ENCODE assay signal across 6 cellular contexts in the genomic region with DNA sequence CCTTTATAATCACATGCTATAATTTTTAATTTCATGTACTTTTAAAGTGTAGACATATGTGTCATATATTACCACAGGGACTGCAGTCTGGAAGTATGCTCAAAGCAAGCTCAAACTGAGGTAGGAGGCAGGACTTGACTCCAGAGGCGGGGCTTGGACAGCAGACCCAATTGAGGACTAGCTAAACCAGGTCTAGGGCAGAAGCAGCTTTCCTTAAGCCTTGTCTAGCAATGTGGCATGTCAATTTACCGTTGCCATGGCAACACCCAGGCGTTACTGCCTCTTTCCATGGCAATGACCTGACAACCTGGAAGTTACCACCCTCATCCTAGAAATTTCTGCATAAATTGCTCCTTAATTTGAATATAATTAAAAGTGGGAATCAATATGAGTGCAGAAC.
DNase-seq lines count a peak whose midpoint lies in the region; ATAC-seq, FAIRE-seq and TF ChIP-seq lines count a peak whose summit lies in the region.
"Not testable (repeated sequence)": the region's sequence is repeated elsewhere in the genome, so short reads cannot be mapped to it uniquely, and the experiment has no call there.

No MANE protein-coding gene starts in this region.

- POLR2A ChIA-PET in WTC11 (lab: Charles Lee); HepG2 (lab: Yijun Ruan, JAX): not testable (repeated sequence)

- in situ Hi-C loops in HepG2 (cut with HindIII; ENCODE audit: extremely low pct_ligation_motif_present, low pct_unique_long_range_greater_than_20kb) = not testable (repeated sequence)

- not testable (repeated sequence) for H3K27me3 Mint-ChIP-seq in WTC11 (ENCODE audit: low read depth); glutamatergic neuron (ENCODE audit: unreplicated experiment); neural crest cell (ENCODE audit: low read depth)

- not testable (repeated sequence) for BruUV-seq in HepG2 (replicated peaks; lab: Mats Ljungman, UMichigan)

- CTCF ChIA-PET in WTC11 (lab: Charles Lee); HepG2 (lab: Yijun Ruan, JAX; ENCODE audit: low intra/inter-chr PET ratio, low total read pairs): not testable (repeated sequence)

- not testable (repeated sequence) for TF ChIP-seq CTCF in WTC11 (IDR thresholded peaks at IDR 0.05); glutamatergic neuron (IDR thresholded peaks at IDR 0.05; ENCODE audit: partially characterized antibody, unreplicated experiment); HepG2 (CRISPR knock-in tag; IDR thresholded peaks at IDR 0.05); neural crest cell (conservative IDR thresholded peaks at IDR 0.05)

- not testable (repeated sequence) for H3K79me2 ChIP-seq in HepG2 (ENCODE audit: insufficient read depth, low read length)

- FAIRE-seq in GM12892 (lab: Jason Lieb, UNC) (peak; percentile 14), GM19239 (lab: Jason Lieb, UNC) (peak; percentile 57), HepG2 (lab: Jason Lieb, UNC) (peak; percentile 23)

- not testable (repeated sequence) for TF ChIP-seq RAD21 in HepG2 (CRISPR knock-in tag; IDR thresholded peaks at IDR 0.05)

- not testable (repeated sequence) for H3K27me3 ChIP-seq in HepG2 (ENCODE audit: control insufficient read depth in 1 of 2, insufficient read depth in 2 of 2, low read length in 2 of 2)

- H3K9ac ChIP-seq in HepG2 (ENCODE audit: insufficient read depth, low read depth, low read length) = not testable (repeated sequence)

- H3K4me3 ChIP-seq in HepG2 (replicated peaks in 1 of 3; ENCODE audit: insufficient read depth in 1 of 3, low read depth in 2 of 3, low read length in 3 of 3) = not testable (repeated sequence)

- not testable (repeated sequence) for H3K27ac ChIP-seq in HepG2 (ENCODE audit: extremely low read length, insufficient read depth, low read length)

- DNase-seq in GM12892 (ENCODE audit: insufficient read length); GM19239 (ENCODE audit: insufficient read length, low spot score); HepG2 (ENCODE audit: low spot score): not testable (repeated sequence)
- peak; percentile 26 for DNase-seq in WTC11 (ENCODE audit: low spot score)
- DNase-seq in glutamatergic neuron = peak; percentile 15
- DNase-seq in neural crest cell (ENCODE audit: low read depth, low spot score) = peak; percentile 6

- peak; percentile 86 for ATAC-seq in WTC11
- ATAC-seq in HepG2 = not testable (repeated sequence)

- H4K20me1 ChIP-seq in HepG2 (ENCODE audit: insufficient read depth, low read length) = not testable (repeated sequence)

- TF ChIP-seq EP300 in HepG2 (IDR thresholded peaks at IDR 0.05; ENCODE audit: low read depth in 2 of 2, low read length in 2 of 2); HepG2 (CRISPR knock-in tag; IDR thresholded peaks at IDR 0.05; ENCODE audit: borderline replicate concordance): not testable (repeated sequence)

- not testable (repeated sequence) for TF ChIP-seq POLR2A in GM12892 (IDR thresholded peaks at IDR 0.05; ENCODE audit: low read depth, low read length); HepG2 (IDR thresholded peaks at IDR 0.05; ENCODE audit: insufficient read depth in 1 of 2, low read depth in 2 of 2, low read length in 2 of 2)

- H3K9me3 Mint-ChIP-seq in WTC11; glutamatergic neuron (ENCODE audit: unreplicated experiment); neural crest cell: not testable (repeated sequence)

- H3K36me3 ChIP-seq in HepG2 (replicated peaks in 1 of 2; ENCODE audit: control insufficient read depth in 1 of 2, insufficient read depth in 2 of 2, low read length in 2 of 2) = not testable (repeated sequence)

- H3K4me2 ChIP-seq in HepG2 (ENCODE audit: low read depth, low read length) = not testable (repeated sequence)

- not testable (repeated sequence) for H3K4me3 Mint-ChIP-seq in WTC11; glutamatergic neuron (ENCODE audit: unreplicated experiment); neural crest cell

- H3K4me1 Mint-ChIP-seq in WTC11; glutamatergic neuron (ENCODE audit: low read depth, unreplicated experiment); neural crest cell: not testable (repeated sequence)

- not testable (repeated sequence) for H3K27ac Mint-ChIP-seq in WTC11; glutamatergic neuron (ENCODE audit: unreplicated experiment); neural crest cell (ENCODE audit: unreplicated experiment)

- H3K4me1 ChIP-seq in HepG2 (ENCODE audit: insufficient read depth, low read length) = not testable (repeated sequence)

- WGBS in HepG2 (ENCODE audit: low lambda C conversion rate) = 0% methylated on average over 2 of the region's 3 CpGs

- H3K36me3 Mint-ChIP-seq in WTC11; glutamatergic neuron (ENCODE audit: unreplicated experiment); neural crest cell (ENCODE audit: low read depth): not testable (repeated sequence)

- intact Hi-C loops in HepG2 (cut with micrococcal nuclease; ENCODE audit: unreplicated experiment) = not testable (repeated sequence)

- not testable (repeated sequence) for H2AFZ ChIP-seq in HepG2 (ENCODE audit: low read length)

- not testable (repeated sequence) for H3K9me3 ChIP-seq in HepG2 (ENCODE audit: low read length)
